In genomic region chr2:96554293-96555145, GRCh38 we compare ENCODE assay signal across 8 cellular contexts. TPM values are rescaled to one million over a fixed set of nuclear protein-coding genes. Genes with fewer than 3 reads are reported as not detected.
DNase-seq lines count a peak whose midpoint lies in the region; ATAC-seq and TF ChIP-seq lines count a peak whose summit lies in the region.

No MANE protein-coding gene starts in this region.

- H3K9me3 Mint-ChIP-seq in HFFc6 = peaks cover 10% of the 10 kb centered on the region; the same call in 1 of the 2 replicates
- peaks cover 0 to 5% (median 0%) of the 10 kb centered on the region in 11 donors for H3K9me3 Mint-ChIP-seq in naive thymus-derived CD4-positive, alpha-beta T cell

- peaks cover 9% of the 10 kb centered on the region for H3K36me3 Mint-ChIP-seq in HFFc6 (ENCODE audit: low read depth)
- peaks cover 0 to 7% (median 0%) of the 10 kb centered on the region in 5 donors for H3K36me3 Mint-ChIP-seq in naive thymus-derived CD4-positive, alpha-beta T cell

- no peak overlapping the region for H3K27ac Mint-ChIP-seq in HFFc6
- peak overlapping the region; percentile 33 to 88 (median 71) for H3K27ac Mint-ChIP-seq in naive thymus-derived CD4-positive, alpha-beta T cell

- DNase-seq in DMS53 (lab: John Stamatoyannopoulos, UW) = peak; percentile 86
- peak; percentile 19 for DNase-seq in HFFc6
- DNase-seq in NOMO-1 treated with dmso at 0.1 percent for 144 hours (lab: John Stamatoyannopoulos, UW; ENCODE audit: unreplicated experiment) = peak; percentile 28
- DNase-seq in activated T-cell treated with anti-CD3 and anti-CD28 coated beads for 4 hours = peak; percentile 50
- DNase-seq in esophagus muscularis mucosa (ENCODE audit: extremely low spot score) = no peak
- peak; percentile 46 to 80 (median 73) for DNase-seq in naive thymus-derived CD4-positive, alpha-beta T cell
- peak; percentile 58 to 89 for DNase-seq in tibial artery
- DNase-seq in NCI-H2107 treated with DMSO at 0.1 percent for 48 hours (lab: John Stamatoyannopoulos, UW; ENCODE audit: unreplicated experiment) = no peak

- H3K4me3 Mint-ChIP-seq in HFFc6 = no peak overlapping the region; the same call in 1 of the 2 replicates
- peak overlapping the region in 7 of 10 donors; percentile 3 to 67 (median 32) for H3K4me3 Mint-ChIP-seq in naive thymus-derived CD4-positive, alpha-beta T cell

- peaks cover 16 to 42% (median 35%) of the 10 kb centered on the region in 4 donors for H3K36me3 ChIP-seq in esophagus muscularis mucosa
- peaks cover 0 to 35% (median 5%) of the 10 kb centered on the region in 3 experiments for H3K36me3 ChIP-seq in naive thymus-derived CD4-positive, alpha-beta T cell (ENCODE audit: control insufficient read depth in 2 of 3, insufficient read depth in 3 of 3, low read length in 3 of 3)
- peaks cover 23 to 40% (median 39%) of the 10 kb centered on the region in 3 donors for H3K36me3 ChIP-seq in tibial artery

- ATAC-seq in naive thymus-derived CD4-positive, alpha-beta T cell = peak; percentile 76

- H3K27me3 ChIP-seq in esophagus muscularis mucosa (no peaks in the 10 kb centered on the region), tibial artery (no peaks in the 10 kb centered on the region)
- H3K27me3 ChIP-seq in naive thymus-derived CD4-positive, alpha-beta T cell (ENCODE audit: control insufficient read depth in 2 of 2, insufficient read depth in 2 of 2, low read length in 2 of 2) = no peaks in the 10 kb centered on the region

- intact Hi-C loops in esophagus muscularis mucosa (cut with DNase I) (loop anchor here (2.0 to 5.0 kb wide), 3 partner anchors 28 to 147 kb away; no protein-coding TSS in a partner anchor), tibial artery (cut with DNase I; ENCODE audit: low total_unique reads) (loop anchor here (10.0 kb wide), 1 partner anchor 150 kb away; no protein-coding TSS in a partner anchor)
- intact Hi-C loops in naive thymus-derived CD4-positive, alpha-beta T cell (cut with micrococcal nuclease) = loop anchor here (1.0 to 2.0 kb wide), 9 partner anchors 15 to 195 kb away; no protein-coding TSS in a partner anchor

- H3K4me1 Mint-ChIP-seq in HFFc6 (ENCODE audit: low read depth) = peaks cover 11% of the 10 kb centered on the region
- peaks cover 0 to 30% (median 15%) of the 10 kb centered on the region in 7 donors for H3K4me1 Mint-ChIP-seq in naive thymus-derived CD4-positive, alpha-beta T cell

- no peak for TF ChIP-seq POLR2A in esophagus muscularis mucosa (IDR thresholded peaks at IDR 0.05; ENCODE audit: low read depth)

- TF ChIP-seq EP300 in esophagus muscularis mucosa (IDR thresholded peaks at IDR 0.05) = no peak

- H3K9me3 ChIP-seq in esophagus muscularis mucosa = no peaks in the 10 kb centered on the region
- no peaks in the 10 kb centered on the region for H3K9me3 ChIP-seq in naive thymus-derived CD4-positive, alpha-beta T cell (ENCODE audit: control insufficient read depth in 2 of 3, low read length in 3 of 3)
- no peaks in the 10 kb centered on the region for H3K9me3 ChIP-seq in tibial artery

- H3K4me3 ChIP-seq in esophagus muscularis mucosa (peak overlapping the region in 3 of 4 donors; percentile 8 to 25 (median 19)), tibial artery (peak overlapping the region; percentile 0 to 10)
- no peak overlapping the region for H3K4me3 ChIP-seq in naive thymus-derived CD4-positive, alpha-beta T cell (ENCODE audit: low read length)

- 56% methylated on average over 17 of the region's 35 CpGs for WGBS in esophagus muscularis mucosa

- POLR2A ChIA-PET in naive thymus-derived CD4-positive, alpha-beta T cell (lab: Charles Lee) = interaction anchor here (0.6 to 12.5 kb wide), 7 partner anchors 11 to 317 kb away, joined by 3 to 241 read pairs (median 3); partner anchors contain the start of genes ARID5A and CNNM3

- H3K4me1 ChIP-seq in esophagus muscularis mucosa (peaks cover 8 to 21% (median 14%) of the 10 kb centered on the region in 4 donors), tibial artery (peaks cover 0 to 18% (median 12%) of the 10 kb centered on the region in 4 donors)
- peaks cover 4 to 7% of the 10 kb centered on the region in 2 donors for H3K4me1 ChIP-seq in naive thymus-derived CD4-positive, alpha-beta T cell (ENCODE audit: control insufficient read depth in 2 of 2, insufficient read depth in 2 of 2, low read length in 2 of 2)

- H3K27me3 Mint-ChIP-seq in HFFc6 (ENCODE audit: insufficient read depth) = peaks cover 10% of the 10 kb centered on the region
- peaks cover 0 to 2% (median 0%) of the 10 kb centered on the region in 5 donors for H3K27me3 Mint-ChIP-seq in naive thymus-derived CD4-positive, alpha-beta T cell

- peak; percentile 99 for TF ChIP-seq CTCF in HFFc6 (IDR thresholded peaks at IDR 0.05)
- TF ChIP-seq CTCF in esophagus muscularis mucosa (IDR thresholded peaks at IDR 0.05) = peak; percentile 92 to 99 (median 97)
- peak; percentile 97 to 98 for TF ChIP-seq CTCF in tibial artery (IDR thresholded peaks at IDR 0.05)

- H3K27ac ChIP-seq in esophagus muscularis mucosa (replicated peaks in 1 of 4) (peak overlapping the region in 2 of 4 donors; percentile 8 to 30), tibial artery (peak overlapping the region in 1 of 2 donors; percentile 62)
- no peak overlapping the region for H3K27ac ChIP-seq in naive thymus-derived CD4-positive, alpha-beta T cell (ENCODE audit: low read depth, low read length)

- CTCF ChIA-PET in naive thymus-derived CD4-positive, alpha-beta T cell (lab: Charles Lee) = interaction anchor here (0.5 to 3.5 kb wide), 17 partner anchors 10 to 379 kb away, joined by 3 to 34 read pairs (median 4); no protein-coding TSS in a partner anchor

RNA-seq across cellular contexts. Expression of gene ARID5A, which starts 18.0 kb away (rescaled TPM):
- total RNA-seq in HFFc6 (2021; fragmentation: NEBNext Ultra II Directional; extraction: Animal tissue kit (Norgen Biotek cat#: 25700)) = 10 to 100 TPM in 3 of 6 experiments, 1 to 10 TPM in 3; 9.6 to 13.6 (median 10.0) TPM
- total RNA-seq in esophagus muscularis mucosa = 100 to 1,000 TPM in 1 of 4 donors, 10 to 100 TPM in 3; 26.2 to 238 (median 70.7) TPM
- total RNA-seq in naive thymus-derived CD4-positive, alpha-beta T cell = 100 to 1,000 TPM in 3 of 5 experiments, 10 to 100 TPM in 2; 82.4 to 182 (median 113) TPM
- 100 to 1,000 TPM in 1 of 2 donors, 10 to 100 TPM in 1; 52.2 to 111 TPM for polyA plus RNA-seq in naive thymus-derived CD4-positive, alpha-beta T cell

RNA-seq across cellular contexts. Expression of gene NEURL3, which starts 49.4 kb away (rescaled TPM):
- total RNA-seq in HFFc6 (2021; fragmentation: NEBNext Ultra II Directional; extraction: Animal tissue kit (Norgen Biotek cat#: 25700)) = not detected
- total RNA-seq in esophagus muscularis mucosa = not detected
- 1 to 10 TPM in 1 of 5 experiments, under 1 TPM in 2, not detected in 2; 0.27 to 1.3 (median 0.43) TPM for total RNA-seq in naive thymus-derived CD4-positive, alpha-beta T cell
- not detected for polyA plus RNA-seq in naive thymus-derived CD4-positive, alpha-beta T cell

Comparison
In these comparisons a context has a peak if more than half of its experiments do, and no peak if none do; other contexts are left out.
1. DNase-seq: peak in DMS53 (single experiment), HFFc6 (single experiment), NOMO-1 treated with dmso at 0.1 percent for 144 hours (single experiment), activated T-cell treated with anti-CD3 and anti-CD28 coated beads for 4 hours (single experiment), naive thymus-derived CD4-positive, alpha-beta T cell (9 of 9) and tibial artery (2 of 2); none in esophagus muscularis mucosa (single experiment) and NCI-H2107 treated with DMSO at 0.1 percent for 48 hours (single experiment).
2. Peak in every context shown above with its lines, with median percentiles within 50 percentile points of each other: CTCF ChIP-seq.